ENCODE assay signal across 40 cellular contexts in the genomic region with DNA sequence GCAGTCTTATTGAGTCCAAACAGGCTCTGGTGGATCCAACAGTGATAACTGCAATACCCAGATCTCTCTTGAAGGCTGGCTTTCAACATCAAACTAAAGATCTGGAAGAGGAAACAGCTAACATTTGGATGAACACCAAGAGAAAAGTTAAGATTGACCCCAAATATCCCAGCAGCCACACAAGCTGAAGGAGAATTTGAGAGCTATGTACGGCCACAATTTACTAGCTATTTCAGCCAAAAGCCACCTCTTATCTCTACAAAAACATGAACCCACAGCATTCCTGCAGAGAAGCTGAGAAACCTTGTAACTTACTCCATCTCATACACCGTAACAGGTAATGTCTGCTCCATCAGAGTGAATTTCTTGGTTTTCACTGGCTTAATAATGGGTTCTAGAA. TPM values are rescaled to one million over a fixed set of nuclear protein-coding genes. Genes with fewer than 3 reads are reported as not detected.
"Had no signal": no experiment of that assay in that cellular context is flagged by ENCODE, and none has a peak within 500 bp of the region (broad histone marks: within the 10 kb centered on the region; RNA-seq: fewer than 3 reads in every experiment).

No MANE protein-coding gene starts in this region.

- H3K27me3 Mint-ChIP-seq: activated naive CD4-positive, alpha-beta T cell treated with anti-CD3 and anti-CD28 coated beads, Interleukin-2, amount 10 ng/mL, durations not matched to agents 7 days and 5 days; activated naive CD4-positive, alpha-beta T cell treated with anti-CD3 and anti-CD28 coated beads, Interleukin-2, amount 50 U/mL, for 24 hours; activated naive CD8-positive, alpha-beta T cell; activated naive CD8-positive, alpha-beta T cell treated with anti-CD3 and anti-CD28 coated beads for 36 hours; activated naive CD8-positive, alpha-beta T cell treated with anti-CD3 and anti-CD28 coated beads, Interleukin-2, amount 10 ng/mL, durations not matched to agents 7 days and 5 days; activated naive CD8-positive, alpha-beta T cell treated with anti-CD3 and anti-CD28 coated beads, Interleukin-2, amount 50 U/mL, for 24 hours; activated T-cell treated with anti-CD3 and anti-CD28 coated beads, Interleukin-2, amount 50 U/mL, for 24 hours; activated T-helper 17 cell treated with anti-CD3 and anti-CD28 coated beads, Interleukin-2, amount 50 U/mL, for 72 hours; brain; central memory CD8-positive, alpha-beta T cell had no signal

- DNase-seq: activated effector memory CD4-positive, alpha-beta T cell treated with anti-CD3 and anti-CD28 coated beads, Interleukin-2, amount 50 U/mL, for 16 hours; activated effector memory CD4-positive, alpha-beta T cell treated with Interleukin-2 at 50 U/mL for 16 hours; activated gamma-delta T cell; activated gamma-delta T cell treated with Interleukin-2 at 50 U/mL for 16 hours; activated naive CD4-positive, alpha-beta T cell; activated naive CD4-positive, alpha-beta T cell treated with anti-CD3 and anti-CD28 coated beads for 36 hours; activated naive CD4-positive, alpha-beta T cell treated with anti-CD3 and anti-CD28 coated beads, Interleukin-2, amount 10 ng/mL, durations not matched to agents 7 days and 5 days; activated naive CD4-positive, alpha-beta T cell treated with anti-CD3 and anti-CD28 coated beads, Interleukin-2, amount 50 U/mL, for 16 hours; activated naive CD4-positive, alpha-beta T cell treated with Interleukin-2 at 50 U/mL for 16 hours; activated naive CD8-positive, alpha-beta T cell treated with anti-CD3 and anti-CD28 coated beads for 36 hours; activated naive CD8-positive, alpha-beta T cell treated with anti-CD3 and anti-CD28 coated beads, Interleukin-2, amount 10 ng/mL, durations not matched to agents 7 days and 5 days; activated naive CD8-positive, alpha-beta T cell treated with anti-CD3 and anti-CD28 coated beads, Interleukin-2, amount 50 U/mL, for 24 hours; activated T-cell treated with anti-CD3 and anti-CD28 coated beads for 4 hours; activated T-cell treated with anti-CD3 and anti-CD28 coated beads, Interleukin-2, amount 50 U/mL, for 1 hour; activated T-cell treated with anti-CD3 and anti-CD28 coated beads, Interleukin-2, amount 50 U/mL, for 24 hours; activated T-cell treated with anti-CD3 and anti-CD28 coated beads, Interleukin-2, amount 50 U/mL, for 4 hours; activated T-cell treated with anti-CD3 and anti-CD28 coated beads, Interleukin-2, amount 50 U/mL, for 48 hours; activated T-cell treated with anti-CD3 and anti-CD28 coated beads, Interleukin-2, amount 50 U/mL, for 72 hours; amniotic stem cell; amygdala; anterior cingulate cortex; aorta; body of pancreas; caudate nucleus; central memory CD4-positive, alpha-beta T cell; cerebellar nuclear complex had no signal

- H3K9me3 ChIP-seq: adrenal gland, ascending aorta, body of pancreas, breast epithelium had no signal

- FAIRE-seq: bronchial epithelial cell, colon had no signal

- H3K4me3 Mint-ChIP-seq: activated naive CD4-positive, alpha-beta T cell treated with anti-CD3 and anti-CD28 coated beads for 36 hours; activated naive CD4-positive, alpha-beta T cell treated with anti-CD3 and anti-CD28 coated beads, Interleukin-2, amount 10 ng/mL, durations not matched to agents 7 days and 5 days; activated naive CD4-positive, alpha-beta T cell treated with anti-CD3 and anti-CD28 coated beads, Interleukin-2, amount 50 U/mL, for 24 hours; activated naive CD8-positive, alpha-beta T cell; activated naive CD8-positive, alpha-beta T cell treated with anti-CD3 and anti-CD28 coated beads for 36 hours; activated naive CD8-positive, alpha-beta T cell treated with anti-CD3 and anti-CD28 coated beads, Interleukin-2, amount 10 ng/mL, durations not matched to agents 7 days and 5 days; activated naive CD8-positive, alpha-beta T cell treated with anti-CD3 and anti-CD28 coated beads, Interleukin-2, amount 50 U/mL, for 24 hours; activated T-cell treated with anti-CD3 and anti-CD28 coated beads, Interleukin-2, amount 50 U/mL, for 24 hours; activated T-cell treated with anti-CD3 and anti-CD28 coated beads, Interleukin-2, amount 50 U/mL, for 4 hours; activated T-cell treated with anti-CD3 and anti-CD28 coated beads, Interleukin-2, amount 50 U/mL, for 72 hours; activated T-helper 1 cell treated with anti-CD3 and anti-CD28 coated beads, Interleukin-12 subunit alpha, Interleukin-12 subunit beta, Interleukin-2, Interleukin-4 antibody, amounts not matched to agents 30 ng/mL and 10 ng/mL and 1 ng/mL, durations not matched to agents 14 hours and 24 hours and 36 hours; activated T-helper 17 cell treated with anti-CD3 and anti-CD28 coated beads, Interleukin-2, amount 50 U/mL, for 72 hours; brain; central memory CD8-positive, alpha-beta T cell had no signal

- H3K27ac Mint-ChIP-seq: activated naive CD4-positive, alpha-beta T cell treated with anti-CD3 and anti-CD28 coated beads for 36 hours; activated naive CD4-positive, alpha-beta T cell treated with anti-CD3 and anti-CD28 coated beads, Interleukin-2, amount 10 ng/mL, durations not matched to agents 7 days and 5 days; activated naive CD4-positive, alpha-beta T cell treated with anti-CD3 and anti-CD28 coated beads, Interleukin-2, amount 50 U/mL, for 24 hours; activated naive CD8-positive, alpha-beta T cell; activated naive CD8-positive, alpha-beta T cell treated with anti-CD3 and anti-CD28 coated beads for 36 hours; activated naive CD8-positive, alpha-beta T cell treated with anti-CD3 and anti-CD28 coated beads, Interleukin-2, amount 10 ng/mL, durations not matched to agents 7 days and 5 days; activated naive CD8-positive, alpha-beta T cell treated with anti-CD3 and anti-CD28 coated beads, Interleukin-2, amount 50 U/mL, for 24 hours; activated T-cell treated with anti-CD3 and anti-CD28 coated beads, Interleukin-2, amount 50 U/mL, for 24 hours; activated T-cell treated with anti-CD3 and anti-CD28 coated beads, Interleukin-2, amount 50 U/mL, for 72 hours; activated T-helper 1 cell treated with anti-CD3 and anti-CD28 coated beads, Interleukin-12 subunit alpha, Interleukin-12 subunit beta, Interleukin-2, Interleukin-4 antibody, amounts not matched to agents 30 ng/mL and 10 ng/mL and 1 ng/mL, durations not matched to agents 14 hours and 24 hours and 36 hours; activated T-helper 17 cell treated with anti-CD3 and anti-CD28 coated beads, Interleukin-2, amount 50 U/mL, for 72 hours; activated T-helper 2 cell treated with anti-CD3 and anti-CD28 coated beads, Interferon-gamma antibody, Interleukin-2, Interleukin-4, amounts not matched to agents 10 μg/mL and 5 μg/mL and 100 μg/mL, durations not matched to agents 14 hours and 24 hours and 36 hours; brain had no signal

- H3K4me1 ChIP-seq: ascending aorta, body of pancreas, breast epithelium had no signal

- H3K4me1 Mint-ChIP-seq: activated naive CD4-positive, alpha-beta T cell treated with anti-CD3 and anti-CD28 coated beads, Interleukin-2, amount 10 ng/mL, durations not matched to agents 7 days and 5 days; activated T-helper 17 cell treated with anti-CD3 and anti-CD28 coated beads, Interleukin-2, amount 50 U/mL, for 72 hours; brain had no signal

- ATAC-seq: activated naive CD4-positive, alpha-beta T cell treated with anti-CD3 and anti-CD28 coated beads, Interleukin-2, amount 50 U/mL, for 72 hours; activated naive CD8-positive, alpha-beta T cell treated with anti-CD3 and anti-CD28 coated beads, Interleukin-2, amount 50 U/mL, for 24 hours; activated T-cell treated with anti-CD3 and anti-CD28 coated beads, Interleukin-2, amount 50 U/mL, for 4 hours; activated T-cell treated with anti-CD3 and anti-CD28 coated beads, Interleukin-2, amount 50 U/mL, for 72 hours; activated T-helper 17 cell treated with anti-CD3 and anti-CD28 coated beads, Interleukin-2, amount 50 U/mL, for 72 hours; body of pancreas had no signal

- H3K27ac ChIP-seq: ascending aorta, body of pancreas, breast epithelium, cardiac muscle cell had no signal

- H3K4me3 ChIP-seq: adrenal gland, ascending aorta, body of pancreas, breast epithelium, cardiac muscle cell had no signal

- H3K9me3 Mint-ChIP-seq: activated naive CD4-positive, alpha-beta T cell treated with anti-CD3 and anti-CD28 coated beads for 36 hours; activated naive CD4-positive, alpha-beta T cell treated with anti-CD3 and anti-CD28 coated beads, Interleukin-2, amount 10 ng/mL, durations not matched to agents 7 days and 5 days; activated naive CD4-positive, alpha-beta T cell treated with anti-CD3 and anti-CD28 coated beads, Interleukin-2, amount 50 U/mL, for 24 hours; activated naive CD4-positive, alpha-beta T cell treated with anti-CD3 and anti-CD28 coated beads, Interleukin-2, amount 50 U/mL, for 72 hours; activated naive CD8-positive, alpha-beta T cell treated with anti-CD3 and anti-CD28 coated beads for 36 hours; activated naive CD8-positive, alpha-beta T cell treated with anti-CD3 and anti-CD28 coated beads, Interleukin-2, amount 10 ng/mL, durations not matched to agents 7 days and 5 days; activated naive CD8-positive, alpha-beta T cell treated with anti-CD3 and anti-CD28 coated beads, Interleukin-2, amount 50 U/mL, for 24 hours; activated T-cell treated with anti-CD3 and anti-CD28 coated beads, Interleukin-2, amount 50 U/mL, for 24 hours; activated T-cell treated with anti-CD3 and anti-CD28 coated beads, Interleukin-2, amount 50 U/mL, for 4 hours; activated T-cell treated with anti-CD3 and anti-CD28 coated beads, Interleukin-2, amount 50 U/mL, for 72 hours; activated T-helper 1 cell treated with anti-CD3 and anti-CD28 coated beads, Interleukin-12 subunit alpha, Interleukin-12 subunit beta, Interleukin-2, Interleukin-4 antibody, amounts not matched to agents 30 ng/mL and 10 ng/mL and 1 ng/mL, durations not matched to agents 14 hours and 24 hours and 36 hours; activated T-helper 17 cell treated with anti-CD3 and anti-CD28 coated beads, Interleukin-2, amount 50 U/mL, for 72 hours; activated T-helper 2 cell treated with anti-CD3 and anti-CD28 coated beads, Interferon-gamma antibody, Interleukin-2, Interleukin-4, amounts not matched to agents 10 μg/mL and 5 μg/mL and 100 μg/mL, durations not matched to agents 14 hours and 24 hours and 36 hours; brain; central memory CD8-positive, alpha-beta T cell had no signal

- H3K27me3 ChIP-seq: adrenal gland, ascending aorta, body of pancreas, breast epithelium, cardiac muscle cell had no signal

RNA-seq across cellular contexts. Expression of gene GFAP, which starts 30.4 kb away (rescaled TPM):
- total RNA-seq: activated naive CD4-positive, alpha-beta T cell treated with anti-CD3 and anti-CD28 coated beads for 36 hours; activated naive CD4-positive, alpha-beta T cell treated with anti-CD3 and anti-CD28 coated beads, Interleukin-2, amount 50 U/mL, for 72 hours; activated naive CD8-positive, alpha-beta T cell treated with anti-CD3 and anti-CD28 coated beads for 36 hours; activated naive CD8-positive, alpha-beta T cell treated with anti-CD3 and anti-CD28 coated beads, Interleukin-2, amount 10 ng/mL, durations not matched to agents 7 days and 5 days; activated T-cell treated with anti-CD3 and anti-CD28 coated beads, Interleukin-2, amount 50 U/mL, for 4 hours; activated T-cell treated with anti-CD3 and anti-CD28 coated beads, Interleukin-2, amount 50 U/mL, for 72 hours; activated T-helper 1 cell treated with anti-CD3 and anti-CD28 coated beads, Interleukin-12 subunit alpha, Interleukin-12 subunit beta, Interleukin-2, Interleukin-4 antibody, amounts not matched to agents 30 ng/mL and 10 ng/mL and 1 ng/mL, durations not matched to agents 14 hours and 24 hours and 36 hours; activated T-helper 17 cell treated with anti-CD3 and anti-CD28 coated beads, Interleukin-2, amount 50 U/mL, for 72 hours; bronchial epithelial cell had no signal

RNA-seq across cellular contexts. Expression of gene HIGD1B, which starts 37.3 kb away (rescaled TPM):
- total RNA-seq: activated naive CD4-positive, alpha-beta T cell treated with anti-CD3 and anti-CD28 coated beads for 36 hours; activated naive CD4-positive, alpha-beta T cell treated with anti-CD3 and anti-CD28 coated beads, Interleukin-2, amount 50 U/mL, for 72 hours; activated naive CD8-positive, alpha-beta T cell treated with anti-CD3 and anti-CD28 coated beads for 36 hours; activated naive CD8-positive, alpha-beta T cell treated with anti-CD3 and anti-CD28 coated beads, Interleukin-2, amount 10 ng/mL, durations not matched to agents 7 days and 5 days; activated T-cell treated with anti-CD3 and anti-CD28 coated beads, Interleukin-2, amount 50 U/mL, for 4 hours; activated T-cell treated with anti-CD3 and anti-CD28 coated beads, Interleukin-2, amount 50 U/mL, for 72 hours; activated T-helper 1 cell treated with anti-CD3 and anti-CD28 coated beads, Interleukin-12 subunit alpha, Interleukin-12 subunit beta, Interleukin-2, Interleukin-4 antibody, amounts not matched to agents 30 ng/mL and 10 ng/mL and 1 ng/mL, durations not matched to agents 14 hours and 24 hours and 36 hours; activated T-helper 17 cell treated with anti-CD3 and anti-CD28 coated beads, Interleukin-2, amount 50 U/mL, for 72 hours; activated T-helper 2 cell treated with anti-CD3 and anti-CD28 coated beads, Interferon-gamma antibody, Interleukin-2, Interleukin-4, amounts not matched to agents 10 μg/mL and 5 μg/mL and 100 μg/mL, durations not matched to agents 14 hours and 24 hours and 36 hours; ascending aorta; bronchial epithelial cell; cardiac muscle cell had no signal
- polyA plus RNA-seq: aorta had no signal
